Comparison of ENCODE assay signal across 15 cellular contexts in genomic region chr17:51630101-51630671, GRCh38.
"Had no signal": no experiment of that assay in that cellular context is flagged by ENCODE, and none has a peak within 500 bp of the region (broad histone marks: within the 10 kb centered on the region; RNA-seq: fewer than 3 reads in every experiment).

No MANE protein-coding gene starts in this region.

- H3K9me3 Mint-ChIP-seq: activated CD4-positive, alpha-beta T cell treated with anti-CD3 and anti-CD28 coated beads, Interleukin-2, amount 10 ng/mL, durations not matched to agents 7 days and 5 days; memory B cell had no signal

- H3K4me1 Mint-ChIP-seq: activated CD4-positive, alpha-beta T cell treated with anti-CD3 and anti-CD28 coated beads, Interleukin-2, amount 10 ng/mL, durations not matched to agents 7 days and 5 days; memory B cell; naive thymus-derived CD8-positive, alpha-beta T cell had no signal

- H3K27ac Mint-ChIP-seq: activated CD4-positive, alpha-beta T cell treated with anti-CD3 and anti-CD28 coated beads, Interleukin-2, amount 10 ng/mL, durations not matched to agents 7 days and 5 days; memory B cell; naive thymus-derived CD8-positive, alpha-beta T cell had no signal

- H3K4me1 ChIP-seq: breast epithelium, heart left ventricle, left ventricle myocardium inferior, right atrium auricular region, tibial artery had no signal

- H3K36me3 ChIP-seq: breast epithelium, heart left ventricle, left ventricle myocardium inferior, right atrium auricular region, tibial artery had no signal

- ATAC-seq: heart left ventricle; naive thymus-derived CD8-positive, alpha-beta T cell had no signal

- H3K4me3 ChIP-seq: breast epithelium, heart left ventricle, left ventricle myocardium inferior, right atrium auricular region, tibial artery had no signal

- H3K36me3 Mint-ChIP-seq: memory B cell; naive thymus-derived CD8-positive, alpha-beta T cell had no signal

- H3K9me3 ChIP-seq: breast epithelium, heart left ventricle, left ventricle myocardium inferior, right atrium auricular region, tibial artery had no signal

- H3K27me3 ChIP-seq: breast epithelium, heart left ventricle, right atrium auricular region, tibial artery had no signal

- H3K4me3 Mint-ChIP-seq: activated CD4-positive, alpha-beta T cell treated with anti-CD3 and anti-CD28 coated beads, Interleukin-2, amount 10 ng/mL, durations not matched to agents 7 days and 5 days; memory B cell; naive thymus-derived CD8-positive, alpha-beta T cell had no signal

- H3K27ac ChIP-seq: breast epithelium, heart left ventricle, left ventricle myocardium inferior, right atrium auricular region, tibial artery had no signal

- DNase-seq: activated CD4-positive, alpha-beta T cell treated with anti-CD3 and anti-CD28 coated beads, Interleukin-2, amount 10 ng/mL, durations not matched to agents 7 days and 5 days; activated CD4-positive, CD25-positive, alpha-beta regulatory T cell; activated CD8-positive, alpha-beta memory T cell treated with anti-CD3 and anti-CD28 coated beads for 24 hours; activated naive CD4-positive, alpha-beta T cell; anterior cingulate cortex; heart left ventricle; left ventricle myocardium inferior; naive thymus-derived CD8-positive, alpha-beta T cell; small intestine; stimulated activated CD4-positive, alpha-beta T cell treated with anti-CD3 and anti-CD28 coated beads, Interleukin-4, amount 100 ng/mL, for 24 hours; stimulated activated naive CD4-positive, alpha-beta T cell; tibial artery had no signal
